Comparison of ENCODE assay signal across 10 cellular contexts in the genomic region with DNA sequence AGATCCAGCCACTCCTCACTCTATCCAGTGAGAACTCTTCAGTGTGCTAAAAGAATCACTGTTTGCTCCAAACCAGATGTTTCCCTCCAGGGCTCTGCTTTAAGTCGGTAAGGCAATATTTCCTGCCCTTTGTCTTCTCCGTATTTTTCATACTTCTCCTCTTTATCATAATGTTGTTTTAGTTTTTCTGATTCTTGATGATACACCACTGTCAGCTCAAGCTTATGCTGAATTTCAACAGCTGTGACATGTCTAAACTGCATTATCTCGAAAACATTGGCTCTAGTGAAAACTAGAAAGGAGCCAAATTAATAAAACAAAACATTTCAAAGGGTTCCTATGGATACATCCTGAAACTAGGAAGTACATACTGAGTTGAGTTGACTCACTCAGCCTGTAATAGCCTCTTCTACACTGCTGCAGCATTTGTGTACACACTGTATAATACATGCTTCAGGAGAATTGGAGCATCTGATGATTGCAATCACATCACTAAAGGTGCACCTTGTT. TPM values are rescaled to one million over a fixed set of nuclear protein-coding genes. Genes with fewer than 3 reads are reported as not detected.
DNase-seq lines count a peak whose midpoint lies in the region; ATAC-seq and TF ChIP-seq lines count a peak whose summit lies in the region.
"Had no signal": no experiment of that assay in that cellular context is flagged by ENCODE, and none has a peak within 500 bp of the region (broad histone marks: within the 10 kb centered on the region; RNA-seq: fewer than 3 reads in every experiment).

No MANE protein-coding gene starts in this region.

- no peaks in the 10 kb centered on the region for H3K36me3 ChIP-seq in PC-3 (ENCODE audit: low read depth, low read length)
- H3K36me3 ChIP-seq in suprapubic skin, result no peaks in the 10 kb centered on the region
- H3K36me3 ChIP-seq: heart left ventricle had no signal

- intact Hi-C loops in PC-3 (cut with micrococcal nuclease), result loop anchor here (1.0 kb wide), 1 partner anchor 15 kb away; no protein-coding TSS in a partner anchor

- DNase-seq in NCI-H2227 (lab: John Stamatoyannopoulos, UW; ENCODE audit: unreplicated experiment), result peak; percentile 2
- DNase-seq in NCI-H2227 treated with DMSO at 0.1 percent for 48 hours (lab: John Stamatoyannopoulos, UW), result no peak
- peak; percentile 62 for DNase-seq in PC-3
- DNase-seq in fibroblast of mammary gland (ENCODE audit: low read depth), result peak; percentile 71
- DNase-seq in suprapubic skin (ENCODE audit: low spot score in 2 of 2), result no peak
- DNase-seq in NAMALWA (ENCODE audit: low spot score), result no peak
- no peak for DNase-seq in NCI-H82 (lab: John Stamatoyannopoulos, UW)
- no peak for DNase-seq in progenitor cell of endocrine pancreas (ENCODE audit: low spot score, unreplicated experiment)
- DNase-seq: activated T-cell treated with anti-CD3 and anti-CD28 coated beads, Interleukin-2, amount 50 U/mL, for 24 hours; heart left ventricle had no signal

- peak overlapping the region; percentile 64 for H3K27ac ChIP-seq in PC-3 (ENCODE audit: low read length)
- peak overlapping the region; percentile 44 for H3K27ac ChIP-seq in suprapubic skin
- H3K27ac ChIP-seq: heart left ventricle had no signal

- peaks cover 20% of the 10 kb centered on the region for H3K4me1 ChIP-seq in PC-3 (ENCODE audit: insufficient read depth, low read length)
- H3K4me1 ChIP-seq in suprapubic skin, result peaks cover 9% of the 10 kb centered on the region

- H3K9me3 ChIP-seq in PC-3 (ENCODE audit: low read length) (no peaks in the 10 kb centered on the region), suprapubic skin (no peaks in the 10 kb centered on the region)

- 0 out of 2 replicates have a peak overlapping the region, but pooled peaks have one; percentile 3 for H3K9ac ChIP-seq in PC-3 (ENCODE audit: low read length)

- H3K4me3 ChIP-seq in PC-3 (ENCODE audit: low read length), result peak overlapping the region; percentile 14; the same call in 1 of the 2 replicates
- no peak overlapping the region for H3K4me3 ChIP-seq in fibroblast of mammary gland (ENCODE audit: control insufficient read depth, low read depth, low read length)
- no peak overlapping the region for H3K4me3 ChIP-seq in suprapubic skin
- H3K4me3 ChIP-seq: heart left ventricle had no signal

- H3K4me2 ChIP-seq in PC-3 (ENCODE audit: low read length), result peak overlapping the region; percentile 60

- POLR2A ChIA-PET in PC-3 (lab: Charles Lee; ENCODE audit: unreplicated experiment), result no interaction called here

- H3K36me3 Mint-ChIP-seq in progenitor cell of endocrine pancreas (ENCODE audit: insufficient read depth), result peaks cover 2% of the 10 kb centered on the region

- no peak overlapping the region for H3K27ac Mint-ChIP-seq in progenitor cell of endocrine pancreas
- H3K27ac Mint-ChIP-seq: activated T-cell treated with anti-CD3 and anti-CD28 coated beads, Interleukin-2, amount 50 U/mL, for 24 hours had no signal

- BruUV-seq in PC-3 (replicated peaks; lab: Mats Ljungman, UMichigan), result no TSS peak

- no peaks in the 10 kb centered on the region for H4K20me1 ChIP-seq in PC-3 (ENCODE audit: low read length)

- no peaks in the 10 kb centered on the region for H3F3A ChIP-seq in PC-3 (ENCODE audit: low read length, unreplicated experiment)

- CTCF ChIA-PET in PC-3 (lab: Charles Lee), result interaction anchor here (0.7 kb wide), 1 partner anchor 45 kb away, joined by 5 read pairs; no protein-coding TSS in a partner anchor

- no peaks in the 10 kb centered on the region for H3K27me3 Mint-ChIP-seq in progenitor cell of endocrine pancreas
- H3K27me3 Mint-ChIP-seq: activated T-cell treated with anti-CD3 and anti-CD28 coated beads, Interleukin-2, amount 50 U/mL, for 24 hours had no signal

- ATAC-seq in PC-3, result peak; percentile 99

- no peak overlapping the region for H3K4me3 Mint-ChIP-seq in progenitor cell of endocrine pancreas (ENCODE audit: low read depth)
- H3K4me3 Mint-ChIP-seq: activated T-cell treated with anti-CD3 and anti-CD28 coated beads, Interleukin-2, amount 50 U/mL, for 24 hours had no signal

- peak overlapping the region; percentile 56 for H2AFZ ChIP-seq in PC-3 (ENCODE audit: low read length)

- no peak for TF ChIP-seq POLR2A in suprapubic skin (IDR thresholded peaks at IDR 0.05)

- H3K27me3 ChIP-seq in PC-3 (ENCODE audit: low read length), result no peaks in the 10 kb centered on the region
- H3K27me3 ChIP-seq in suprapubic skin, result no peaks in the 10 kb centered on the region
- H3K27me3 ChIP-seq: heart left ventricle had no signal

- WGBS in suprapubic skin, result 13% methylated on average over 3 of the region's 3 CpGs

- TF ChIP-seq EP300 in suprapubic skin (IDR thresholded peaks at IDR 0.05), result no peak

- peaks cover 4% of the 10 kb centered on the region for H3K9me3 Mint-ChIP-seq in progenitor cell of endocrine pancreas (ENCODE audit: low read depth)

- TF ChIP-seq CTCF in PC-3 (conservative IDR thresholded peaks at IDR 0.05; ENCODE audit: low read depth, low read length) (no peak), fibroblast of mammary gland (conservative IDR thresholded peaks at IDR 0.05; ENCODE audit: control insufficient read depth, insufficient read depth, low read depth, low read length) (no peak), suprapubic skin (IDR thresholded peaks at IDR 0.05) (no peak), progenitor cell of endocrine pancreas (IDR thresholded peaks at IDR 0.05; ENCODE audit: unreplicated experiment) (no peak)

- H3K4me1 Mint-ChIP-seq in progenitor cell of endocrine pancreas (ENCODE audit: low read depth), result no peaks in the 10 kb centered on the region

- no peaks in the 10 kb centered on the region for H3K79me2 ChIP-seq in PC-3 (ENCODE audit: low read length)

- no peaks in the 10 kb centered on the region for H3K9me2 ChIP-seq in PC-3 (replicated peaks; ENCODE audit: low read length)

RNA-seq across cellular contexts. Expression of a gene that starts 39.8 kb away (rescaled TPM):
- total RNA-seq in PC-3 (2014; rRNA removed), result 3.9 and 5.6 TPM in 2 replicates
- 1 to 10 TPM; 2.0 to 4.2 (median 2.8) TPM for total RNA-seq in suprapubic skin
- total RNA-seq in progenitor cell of endocrine pancreas, result 5.3 TPM in 2 replicates

RNA-seq across cellular contexts. Expression of a gene that starts 45.5 kb away (rescaled TPM):
- 8.5 and 9.0 TPM in 2 replicates for total RNA-seq in PC-3 (2014; rRNA removed)
- total RNA-seq in suprapubic skin, result 1 to 10 TPM; 7.4 to 9.3 (median 8.0) TPM
- 12.9 and 13.5 TPM in 2 replicates for total RNA-seq in progenitor cell of endocrine pancreas

Comparison
In these comparisons a context has a peak if more than half of its experiments do, and no peak if none do; other contexts are left out.
1. DNase-seq: peak in NCI-H2227 (single experiment), PC-3 (single experiment) and fibroblast of mammary gland (single experiment); none in NCI-H2227 treated with DMSO at 0.1 percent for 48 hours (single experiment), suprapubic skin (0 of 2), NAMALWA (single experiment), NCI-H82 (single experiment) and progenitor cell of endocrine pancreas (single experiment).